27 cellular contexts compared by ENCODE assay signal in genomic region chr4:76441881-76442280, GRCh38. TPM values are rescaled to one million over a fixed set of nuclear protein-coding genes. Genes with fewer than 3 reads are reported as not detected.
"Had no signal": no experiment of that assay in that cellular context is flagged by ENCODE, and none has a peak within 500 bp of the region (broad histone marks: within the 10 kb centered on the region; RNA-seq: fewer than 3 reads in every experiment).

No MANE protein-coding gene starts in this region.

- H3K27ac ChIP-seq: adrenal gland, Peyer's patch, RWPE1, SJCRH30 had no signal

- H3K4me3 ChIP-seq: adrenal gland, Peyer's patch, SJCRH30 had no signal

- H3K9ac ChIP-seq: SK-N-SH had no signal

- DNase-seq: activated CD4-positive, alpha-beta T cell treated with anti-CD3 and anti-CD28 coated beads for 48 hours; activated CD4-positive, alpha-beta T cell treated with anti-CD3 and anti-CD28 coated beads, Interleukin-2, amount 50 U/mL, for 4 hours; activated CD8-positive, alpha-beta memory T cell treated with anti-CD3 and anti-CD28 coated beads, Interleukin-2, amount 50 U/mL, for 48 hours; activated CD8-positive, alpha-beta T cell treated with anti-CD3 and anti-CD28 coated beads, Interleukin-2, amount 10 ng/mL, durations not matched to agents 7 days and 5 days; activated naive CD4-positive, alpha-beta T cell treated with anti-CD3 and anti-CD28 coated beads, Interleukin-2, amount 50 U/mL, for 16 hours; activated naive CD8-positive, alpha-beta T cell treated with anti-CD3 and anti-CD28 coated beads, Interleukin-2, amount 10 ng/mL, durations not matched to agents 7 days and 5 days; activated T-cell treated with anti-CD3 and anti-CD28 coated beads, Interleukin-2, amount 50 U/mL, for 1 hour; adrenal gland; anterior cingulate cortex; cerebellar nuclear complex; KG1; NCI-H1048; NCI-H1930; NCI-H2107; NCI-H446 treated with DMSO at 0.1 percent for 48 hours; NCI-H524 treated with DMSO at 0.1 percent for 48 hours; NCI-H774; NK-92 treated with Interleukin-12 subunit alpha and Interleukin-12 subunit beta, amount 100 ng/mL, for 24 hours; Peyer's patch; Right ventricle myocardium superior; SJCRH30; SK-N-SH; T-helper 1 cell had no signal

- H3K27me3 ChIP-seq: Peyer's patch, SJCRH30 had no signal

- H3K4me1 ChIP-seq: adrenal gland, Peyer's patch, SJCRH30 had no signal

- H3K9me3 ChIP-seq: adrenal gland, Peyer's patch, SJCRH30, SK-N-SH had no signal

- H3K36me3 ChIP-seq: adrenal gland, Peyer's patch, SJCRH30 had no signal

RNA-seq across cellular contexts. Expression of gene SHROOM3, which starts 6.9 kb away (rescaled TPM):
- total RNA-seq: activated CD8-positive, alpha-beta T cell treated with anti-CD3 and anti-CD28 coated beads, Interleukin-2, amount 10 ng/mL, durations not matched to agents 7 days and 5 days; activated naive CD8-positive, alpha-beta T cell treated with anti-CD3 and anti-CD28 coated beads, Interleukin-2, amount 10 ng/mL, durations not matched to agents 7 days and 5 days; T-helper 2 cell treated with Interferon-gamma antibody and Interleukin-4, amounts not matched to agents 100 ng/mL and 5 ng/mL, for 36 hours had no signal

RNA-seq across cellular contexts. Expression of gene CCDC158, which starts 20.9 kb away (rescaled TPM):
- total RNA-seq: activated CD8-positive, alpha-beta T cell treated with anti-CD3 and anti-CD28 coated beads, Interleukin-2, amount 10 ng/mL, durations not matched to agents 7 days and 5 days; activated naive CD8-positive, alpha-beta T cell treated with anti-CD3 and anti-CD28 coated beads, Interleukin-2, amount 10 ng/mL, durations not matched to agents 7 days and 5 days; LHCN-M2; M059J; Peyer's patch; SJCRH30; T-helper 2 cell treated with Interferon-gamma antibody and Interleukin-4, amounts not matched to agents 100 ng/mL and 5 ng/mL, for 36 hours had no signal
